In the genomic region with DNA sequence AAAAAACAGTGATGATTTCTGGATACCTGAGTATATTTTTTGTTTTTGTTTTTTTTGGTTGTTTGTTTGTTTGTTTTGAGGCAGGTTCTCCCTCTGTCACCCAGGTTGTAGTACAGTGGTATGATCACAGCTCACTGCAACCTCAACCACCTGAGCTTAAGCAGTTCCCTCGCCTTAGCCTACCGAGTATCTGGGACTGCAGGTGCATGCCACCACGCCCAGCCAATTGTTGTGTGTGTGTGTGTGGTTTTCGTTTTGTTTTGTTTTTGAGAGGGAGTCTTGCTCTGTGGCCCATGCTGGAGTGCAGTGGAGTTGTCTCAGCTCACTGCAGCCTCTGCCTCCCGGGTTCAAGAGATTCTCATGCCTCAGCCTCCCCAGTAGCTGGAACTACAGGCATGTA, we compare ENCODE assay signal across 22 cellular contexts. TPM values are rescaled to one million over a fixed set of nuclear protein-coding genes. Genes with fewer than 3 reads are reported as not detected.
DNase-seq lines count a peak whose midpoint lies in the region; ATAC-seq, FAIRE-seq and TF ChIP-seq lines count a peak whose summit lies in the region.
"Had no signal": no experiment of that assay in that cellular context is flagged by ENCODE, and none has a peak within 500 bp of the region (broad histone marks: within the 10 kb centered on the region; RNA-seq: fewer than 3 reads in every experiment).

No MANE protein-coding gene starts in this region.

- H3K27me3 ChIP-seq in ACC112 (ENCODE audit: insufficient read depth, low read length): no peaks in the 10 kb centered on the region
- H3K27me3 ChIP-seq: thyroid gland had no signal

- no peaks in the 10 kb centered on the region for H3K27me3 Mint-ChIP-seq in T-helper 17 cell
- H3K27me3 Mint-ChIP-seq: naive thymus-derived CD4-positive, alpha-beta T cell had no signal

- no peak for TF ChIP-seq POLR2A in GM12892 (IDR thresholded peaks at IDR 0.05; ENCODE audit: low read depth, low read length)

- peak overlapping the region; percentile 44 for H3K27ac ChIP-seq in ACC112 (ENCODE audit: low read depth, low read length)
- H3K27ac ChIP-seq: thyroid gland had no signal

- no peak overlapping the region for H3K4me3 Mint-ChIP-seq in T-helper 17 cell

- peaks cover 50% of the 10 kb centered on the region for H3K79me2 ChIP-seq in ACC112 (ENCODE audit: control insufficient read depth, insufficient read depth, low read length, unreplicated experiment)

- FAIRE-seq in GM12892 (lab: Jason Lieb, UNC): peak; percentile 57

- no peak overlapping the region for H2AFZ ChIP-seq in ACC112 (ENCODE audit: low read length, unreplicated experiment)

- H3K4me3 ChIP-seq in ACC112 (ENCODE audit: low read depth, low read length): no peak overlapping the region
- H3K4me3 ChIP-seq: thyroid gland had no signal

- H3K36me3 ChIP-seq in ACC112 (ENCODE audit: insufficient read depth, low read length): 0 out of 2 replicates have a peak, but pooled peaks cover 3% of the 10 kb centered on the region
- H3K36me3 ChIP-seq: thyroid gland had no signal

- peaks cover 18% of the 10 kb centered on the region for H3K4me1 ChIP-seq in ACC112 (ENCODE audit: control insufficient read depth, insufficient read depth, low read length, unreplicated experiment)

- peaks cover 7% of the 10 kb centered on the region for H3K4me1 Mint-ChIP-seq in T-helper 17 cell

- ATAC-seq in T-helper 17 cell: peak; percentile 48
- ATAC-seq in esophagus mucosa: peak; percentile 54
- no peak for ATAC-seq in GM18907 (IDR thresholded peaks at IDR 0.05; ENCODE audit: unreplicated experiment)

- H3K9me3 ChIP-seq in T-helper 17 cell (ENCODE audit: control insufficient read depth, low read length, poor library complexity, severe bottlenecking): no peaks in the 10 kb centered on the region
- H3K9me3 ChIP-seq: thyroid gland had no signal

- DNase-seq in GM12892 (ENCODE audit: insufficient read length): no peak
- DNase-seq in T-helper 17 cell: no peak
- DNase-seq in midbrain (lab: John Stamatoyannopoulos, UW): no peak
- DNase-seq in stimulated activated CD4-positive, alpha-beta T cell treated with anti-CD3 and anti-CD28 coated beads, Interleukin-2, amount 100 ng/mL, for 48 hours: no peak
- no peak for DNase-seq in stimulated activated naive CD4-positive, alpha-beta T cell (lab: John Stamatoyannopoulos, UW)
- DNase-seq: activated CD4-positive, CD25-positive, alpha-beta regulatory T cell treated with anti-CD3 and anti-CD28 coated beads, Interleukin-2, amount 50 U/mL, for 72 hours; activated CD8-positive, alpha-beta memory T cell treated with anti-CD3 and anti-CD28 coated beads, Interleukin-2, amount 50 U/mL, for 48 hours; activated gamma-delta T cell treated with Interleukin-2 at 50 U/mL for 16 hours; aorta; cerebellar nuclear complex; DMS53; KG1; NCI-H1092; NCI-H2029; NCI-H82; posterior cingulate gyrus; T-helper 9 cell; thyroid gland had no signal

- no peaks in the 10 kb centered on the region for H3K36me3 Mint-ChIP-seq in T-helper 17 cell (ENCODE audit: low read depth)

- no peak overlapping the region for H3K27ac Mint-ChIP-seq in T-helper 17 cell

RNA-seq across cellular contexts. Expression of a gene that starts 55.3 kb away (rescaled TPM):
- 42.7 TPM for polyA plus RNA-seq in GM12892 (2012; ENCODE audit: missing spikeins)
- total RNA-seq in T-helper 17 cell: 10 to 100 TPM; 10.7 to 15.1 TPM
- 33.3 TPM for total RNA-seq in esophagus mucosa
